8 cellular contexts compared by ENCODE assay signal in the genomic region with DNA sequence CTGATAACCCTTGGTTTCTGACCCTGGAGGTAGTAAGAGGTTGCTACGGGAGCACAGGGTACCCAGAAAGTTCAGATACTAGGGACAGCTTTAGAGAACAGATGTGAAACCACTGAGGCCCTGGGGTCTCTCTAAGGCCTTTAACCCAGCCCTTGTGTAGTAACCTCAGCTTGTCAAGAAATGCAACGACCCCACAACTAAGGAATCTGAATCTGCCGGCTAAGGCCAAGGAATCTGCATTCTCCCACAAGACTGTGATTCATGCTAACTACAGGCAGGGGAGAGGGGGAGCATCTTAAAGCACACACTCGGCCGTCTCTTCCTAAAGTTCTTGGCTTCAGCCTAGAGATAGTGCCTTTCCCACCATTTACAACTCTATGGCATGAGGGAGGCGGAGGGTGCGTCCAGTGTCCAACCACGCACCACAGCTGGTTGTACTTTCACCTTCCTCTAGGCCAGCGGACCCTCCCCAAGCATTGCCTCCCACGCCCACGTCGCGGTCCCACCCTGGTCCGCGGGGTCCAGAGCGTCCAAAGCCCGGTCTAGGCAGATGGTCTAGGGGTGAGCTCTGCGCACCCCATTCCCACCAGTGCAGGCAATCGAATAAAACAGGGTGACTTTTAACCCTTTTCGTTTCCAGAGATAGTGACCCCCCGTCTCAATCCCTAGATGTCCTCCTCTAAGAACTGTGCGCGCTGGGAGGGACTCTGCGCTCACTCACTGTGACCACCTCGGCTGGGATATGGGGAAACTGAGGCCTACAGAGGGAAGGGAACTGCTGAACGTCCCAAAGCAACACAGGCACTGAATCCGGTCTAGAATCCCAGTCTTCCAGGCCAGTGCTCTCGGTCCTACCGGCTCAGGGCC. TPM values are rescaled to one million over a fixed set of nuclear protein-coding genes. Genes with fewer than 3 reads are reported as not detected.
DNase-seq lines count a peak whose midpoint lies in the region; ATAC-seq and TF ChIP-seq lines count a peak whose summit lies in the region.

No MANE protein-coding gene starts in this region.

- H3K4me3 ChIP-seq in CD8-positive, alpha-beta T cell (ENCODE audit: low read depth, low read length) = peak overlapping the region; percentile 52
- H3K4me3 ChIP-seq in gastroesophageal sphincter (peak overlapping the region; percentile 48 to 93), ovary (peak overlapping the region; percentile 76)

- H3K27me3 Mint-ChIP-seq in CD8-positive, alpha-beta T cell (ENCODE audit: low read depth) = peaks cover 32% of the 10 kb centered on the region
- H3K27me3 Mint-ChIP-seq in T-helper 17 cell = peaks cover 26% of the 10 kb centered on the region

- peaks cover 10% of the 10 kb centered on the region for H3K4me1 ChIP-seq in CD8-positive, alpha-beta T cell (ENCODE audit: insufficient read depth, low read length)
- peaks cover 0 to 49% (median 12%) of the 10 kb centered on the region in 3 donors for H3K4me1 ChIP-seq in gastroesophageal sphincter
- H3K4me1 ChIP-seq in ovary (ENCODE audit: insufficient read depth) = peaks cover 11% of the 10 kb centered on the region

- TF ChIP-seq EP300 in gastroesophageal sphincter (IDR thresholded peaks at IDR 0.05) = no peak
- TF ChIP-seq EP300 in ovary (IDR thresholded peaks at IDR 0.05) = no peak

- H3K9me3 ChIP-seq in CD8-positive, alpha-beta T cell (ENCODE audit: low read length) = no peaks in the 10 kb centered on the region
- H3K9me3 ChIP-seq in T-helper 17 cell (ENCODE audit: control insufficient read depth, low read length, poor library complexity, severe bottlenecking) = no peaks in the 10 kb centered on the region
- no peaks in the 10 kb centered on the region for H3K9me3 ChIP-seq in gastroesophageal sphincter
- no peaks in the 10 kb centered on the region for H3K9me3 ChIP-seq in ovary

- POLR2A ChIA-PET in CD8-positive, alpha-beta T cell (lab: Charles Lee) = no interaction called here

- 73 to 77% methylated on average over 3 to 4 of the region's 29 CpGs for WGBS in gastroesophageal sphincter (ENCODE audit: low coverage in 1 of 2), 2 donors
- WGBS in ovary, 3 donors = 16 to 21% (median 18%) methylated on average over 28 to 29 of the region's 29 CpGs

- CTCF ChIA-PET in CD8-positive, alpha-beta T cell (lab: Charles Lee) = interaction anchor here (1.3 to 1.7 kb wide), 2 partner anchors 24 to 50 kb away, joined by 5 to 6 read pairs; no protein-coding TSS in a partner anchor

- H3K4me1 Mint-ChIP-seq in CD8-positive, alpha-beta T cell (ENCODE audit: low read depth) = peaks cover 14% of the 10 kb centered on the region
- peaks cover 22% of the 10 kb centered on the region for H3K4me1 Mint-ChIP-seq in T-helper 17 cell

- intact Hi-C loops in CD8-positive, alpha-beta T cell (cut with DNase I, micrococcal nuclease) = no loop called here
- intact Hi-C loops in ovary (cut with DNase I) = no loop called here

- no peak for TF ChIP-seq POLR2A in gastroesophageal sphincter (IDR thresholded peaks at IDR 0.05)
- no peak for TF ChIP-seq POLR2A in ovary (IDR thresholded peaks at IDR 0.05)

- H3K36me3 ChIP-seq in CD8-positive, alpha-beta T cell (ENCODE audit: insufficient read depth, low read length) = no peaks in the 10 kb centered on the region
- no peaks in the 10 kb centered on the region for H3K36me3 ChIP-seq in gastroesophageal sphincter
- no peaks in the 10 kb centered on the region for H3K36me3 ChIP-seq in ovary

- no peaks in the 10 kb centered on the region for H3K36me3 Mint-ChIP-seq in CD8-positive, alpha-beta T cell
- peaks cover 3% of the 10 kb centered on the region for H3K36me3 Mint-ChIP-seq in T-helper 17 cell (ENCODE audit: low read depth)

- TF ChIP-seq CTCF in CD8-positive, alpha-beta T cell (IDR thresholded peaks at IDR 0.05) = no peak
- no peak for TF ChIP-seq CTCF in gastroesophageal sphincter (IDR thresholded peaks at IDR 0.05)
- no peak for TF ChIP-seq CTCF in ovary (IDR thresholded peaks at IDR 0.05)

- no peak overlapping the region for H3K27ac Mint-ChIP-seq in CD8-positive, alpha-beta T cell
- H3K27ac Mint-ChIP-seq in T-helper 17 cell = peak overlapping the region; percentile 79

- H3K27ac ChIP-seq in CD8-positive, alpha-beta T cell (ENCODE audit: low read depth, low read length) = no peak overlapping the region
- peak overlapping the region in 3 of 4 donors; percentile 81 to 85 (median 84) for H3K27ac ChIP-seq in gastroesophageal sphincter
- H3K27ac ChIP-seq in ovary = peak overlapping the region in 1 of 2 donors; percentile 1

- DNase-seq in CD8-positive, alpha-beta T cell = peak in 1 of 7 experiments; percentile 43
- no peak for DNase-seq in T-helper 17 cell
- DNase-seq in ovary = no peak
- DNase-seq in amygdala (lab: John Stamatoyannopoulos, UW) = no peak

- H3K27me3 ChIP-seq in CD8-positive, alpha-beta T cell (ENCODE audit: insufficient read depth, low read length) = no peaks in the 10 kb centered on the region
- H3K27me3 ChIP-seq in gastroesophageal sphincter (no peaks in the 10 kb centered on the region), ovary (no peaks in the 10 kb centered on the region)

- peak overlapping the region; percentile 72 for H3K4me3 Mint-ChIP-seq in CD8-positive, alpha-beta T cell
- H3K4me3 Mint-ChIP-seq in T-helper 17 cell = peak overlapping the region; percentile 92

- no peak for ATAC-seq in CD8-positive, alpha-beta T cell
- ATAC-seq in T-helper 17 cell (no peak), gastroesophageal sphincter (no peak), GM19035 (IDR thresholded peaks at IDR 0.05; ENCODE audit: unreplicated experiment) (no peak), GM19397 (IDR thresholded peaks at IDR 0.05; ENCODE audit: unreplicated experiment) (no peak), GM21619 (IDR thresholded peaks at IDR 0.05; ENCODE audit: unreplicated experiment) (no peak)

- no peaks in the 10 kb centered on the region for H3K9me3 Mint-ChIP-seq in CD8-positive, alpha-beta T cell

RNA-seq across cellular contexts. Expression of a gene that starts 0.7 kb away (rescaled TPM):
- total RNA-seq in CD8-positive, alpha-beta T cell = 1 to 10 TPM; 3.0 to 4.0 TPM
- 10 to 100 TPM; 11.7 to 16.8 TPM for total RNA-seq in T-helper 17 cell
- 10 to 100 TPM in 2 of 4 donors, 1 to 10 TPM in 2; 4.3 to 12.8 (median 9.9) TPM for total RNA-seq in gastroesophageal sphincter
- 10 to 100 TPM in 5 of 7 donors, 1 to 10 TPM in 2; 5.1 to 23.8 (median 16.7) TPM for total RNA-seq in ovary
- polyA plus RNA-seq in ovary = 10 to 100 TPM; 10.9 to 21.6 TPM

RNA-seq across cellular contexts. Expression of a gene that starts 52.1 kb away (rescaled TPM):
- 1 to 10 TPM; 6.4 to 6.6 TPM for total RNA-seq in CD8-positive, alpha-beta T cell
- total RNA-seq in T-helper 17 cell (10 to 100 TPM; 11.9 to 14.0 TPM), gastroesophageal sphincter (10 to 100 TPM in 2 of 4 donors, 1 to 10 TPM in 2; 9.0 to 27.5 (median 12.2) TPM), ovary (10 to 100 TPM; 13.9 to 24.4 (median 19.4) TPM)
- 10 to 100 TPM; 13.8 to 26.0 TPM for polyA plus RNA-seq in ovary
